ENCODE assay signal across 9 cellular contexts in the genomic region with DNA sequence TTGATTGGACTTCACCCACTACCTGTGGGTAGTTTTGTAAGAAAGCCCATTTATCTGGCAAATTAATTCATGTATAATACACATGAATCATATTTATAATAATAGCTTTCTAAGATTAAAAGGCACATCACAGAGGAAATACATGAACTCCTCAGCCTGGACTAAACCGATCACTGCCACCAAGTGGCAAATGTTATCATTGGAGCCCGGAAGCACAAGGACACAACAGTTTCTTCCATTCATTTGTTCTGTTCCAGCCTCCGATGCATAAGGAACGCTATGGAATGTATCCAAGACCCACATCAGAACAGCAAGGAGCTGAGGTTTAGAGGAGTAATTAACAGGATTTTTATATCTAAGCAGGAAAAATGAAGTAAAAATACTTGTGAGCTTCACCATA. TPM values are rescaled to one million over a fixed set of nuclear protein-coding genes. Genes with fewer than 3 reads are reported as not detected.
DNase-seq lines count a peak whose midpoint lies in the region; ATAC-seq and TF ChIP-seq lines count a peak whose summit lies in the region.
"Had no signal": no experiment of that assay in that cellular context is flagged by ENCODE, and none has a peak within 500 bp of the region (broad histone marks: within the 10 kb centered on the region; RNA-seq: fewer than 3 reads in every experiment).

No MANE protein-coding gene starts in this region.

- H3K27ac ChIP-seq in heart left ventricle (no peak overlapping the region), HEK293 (ENCODE audit: extremely low read depth, low read depth, low read length) (no peak overlapping the region), endodermal cell (ENCODE audit: low read depth, low read length) (no peak overlapping the region), neural progenitor cell (no peak overlapping the region)

- H3K4me3 ChIP-seq in heart left ventricle, result no peak overlapping the region
- no peak overlapping the region for H3K4me3 ChIP-seq in HEK293 (ENCODE audit: low read depth, low read length)
- no peak overlapping the region for H3K4me3 ChIP-seq in endodermal cell (ENCODE audit: low read length)
- H3K4me3 ChIP-seq in neural progenitor cell, result no peak overlapping the region

- H3K79me2 ChIP-seq in neural progenitor cell (ENCODE audit: low read depth), result no peaks in the 10 kb centered on the region

- no peaks in the 10 kb centered on the region for H3K36me3 ChIP-seq in heart left ventricle
- no peaks in the 10 kb centered on the region for H3K36me3 ChIP-seq in HEK293 (ENCODE audit: control insufficient read depth in 2 of 2, insufficient read depth in 1 of 2, low read length in 2 of 2)
- no peaks in the 10 kb centered on the region for H3K36me3 ChIP-seq in endodermal cell (ENCODE audit: control insufficient read depth, insufficient read depth, low read length)
- no peaks in the 10 kb centered on the region for H3K36me3 ChIP-seq in neural progenitor cell

- no peak for TF ChIP-seq POLR2A in heart left ventricle (IDR thresholded peaks at IDR 0.05)

- H3K9me3 ChIP-seq in heart left ventricle (peaks cover 0 to 4% (median 0%) of the 10 kb centered on the region in 12 donors), HEK293 (ENCODE audit: control insufficient read depth, insufficient read depth, low read depth, low read length) (no peaks in the 10 kb centered on the region), endodermal cell (ENCODE audit: control insufficient read depth, low read length) (no peaks in the 10 kb centered on the region), neural progenitor cell (ENCODE audit: low read depth) (no peaks in the 10 kb centered on the region)

- WGBS in heart left ventricle, 4 donors, result 9 to 13% (median 11%) methylated on average over 4 of the region's 4 CpGs
- 60 to 78% methylated on average over 4 of the region's 4 CpGs for WGBS in endodermal cell (ENCODE audit: insufficient coverage in 1 of 2, insufficient read length in 1 of 2), 2 experiments

- CTCF ChIA-PET in HEK293 (lab: Yijun Ruan, JAX), result interaction anchor here (0.6 to 2.2 kb wide), 21 partner anchors 8 to 294 kb away, joined by 3 to 18 read pairs (median 5); no protein-coding TSS in a partner anchor

- H3F3A ChIP-seq in neural progenitor cell (ENCODE audit: low read depth), result no peaks in the 10 kb centered on the region

- no peak overlapping the region for H2AFZ ChIP-seq in neural progenitor cell (replicated peaks)

- DNase-seq in heart left ventricle (no peak), Right ventricle myocardium inferior (ENCODE audit: missing footprints) (no peak), NCI-H82 (lab: John Stamatoyannopoulos, UW) (peak; percentile 34), endodermal cell (peak; percentile 54), neural progenitor cell (ENCODE audit: low spot score) (peak; percentile 42), NK-92 (lab: John Stamatoyannopoulos, UW; ENCODE audit: unreplicated experiment) (no peak)

- H3K9ac ChIP-seq in endodermal cell (ENCODE audit: extremely low read depth, low read length, poor library complexity, severe bottlenecking) (no peak overlapping the region), neural progenitor cell (no peak overlapping the region)

- no peak overlapping the region for H3K4me3 Mint-ChIP-seq in endodermal cell
- H3K4me3 Mint-ChIP-seq in neural progenitor cell, result no peak overlapping the region
- H3K4me3 Mint-ChIP-seq: stimulated activated naive CD8-positive, alpha-beta T cell treated with anti-CD3 and anti-CD28 coated beads, Interleukin-15, Interleukin-2, amounts not matched to agents 100 ng/mL and 50 ng/mL, for 24 hours had no signal

- no peaks in the 10 kb centered on the region for H4K20me1 ChIP-seq in neural progenitor cell (ENCODE audit: low read depth)

- ATAC-seq in heart left ventricle (peak; percentile 47 to 70 (median 54)), Right ventricle myocardium inferior (no peak), esophagus mucosa (no peak)

- POLR2A ChIA-PET in HEK293 (lab: Yijun Ruan, JAX), result no interaction called here

- H3K4me1 Mint-ChIP-seq in endodermal cell (no peaks in the 10 kb centered on the region), neural progenitor cell (no peaks in the 10 kb centered on the region)

- H3K27ac Mint-ChIP-seq in endodermal cell, result no peak overlapping the region
- no peak overlapping the region for H3K27ac Mint-ChIP-seq in neural progenitor cell
- H3K27ac Mint-ChIP-seq: stimulated activated naive CD8-positive, alpha-beta T cell treated with anti-CD3 and anti-CD28 coated beads, Interleukin-15, Interleukin-2, amounts not matched to agents 100 ng/mL and 50 ng/mL, for 24 hours had no signal

- no peaks in the 10 kb centered on the region for H3K27me3 ChIP-seq in heart left ventricle
- no peaks in the 10 kb centered on the region for H3K27me3 ChIP-seq in endodermal cell (ENCODE audit: control insufficient read depth, insufficient read depth, low read length, poor library complexity, severe bottlenecking)
- no peaks in the 10 kb centered on the region for H3K27me3 ChIP-seq in neural progenitor cell

- H3K27me3 Mint-ChIP-seq in endodermal cell (ENCODE audit: insufficient read depth) (no peaks in the 10 kb centered on the region), neural progenitor cell (ENCODE audit: insufficient read depth, low read depth) (peaks cover 6% of the 10 kb centered on the region)
- H3K27me3 Mint-ChIP-seq: stimulated activated naive CD8-positive, alpha-beta T cell treated with anti-CD3 and anti-CD28 coated beads, Interleukin-15, Interleukin-2, amounts not matched to agents 100 ng/mL and 50 ng/mL, for 24 hours had no signal

- TF ChIP-seq CTCF in heart left ventricle (IDR thresholded peaks at IDR 0.05) (peak in 11 of 12 donors; percentile 17 to 56 (median 41)), HEK293 (tag by site-specific recombination; IDR thresholded peaks at IDR 0.05) (peak; percentile 42; the same call in 1 of the 2 replicates), endodermal cell (conservative IDR thresholded peaks at IDR 0.05) (peak; percentile 66), neural progenitor cell (IDR thresholded peaks at IDR 0.05) (peak; percentile 55)

- no peak overlapping the region for H3K4me2 ChIP-seq in neural progenitor cell

- intact Hi-C loops in heart left ventricle (cut with DNase I), result loop anchor here in 7 of 10 donors (1.0 to 10.0 kb wide), 4 partner anchors 216 to 218 kb away; no protein-coding TSS in a partner anchor
- intact Hi-C loops in Right ventricle myocardium inferior (cut with DNase I), result no loop called here

- H3K9me3 Mint-ChIP-seq in endodermal cell (no peaks in the 10 kb centered on the region), neural progenitor cell (peaks cover 2% of the 10 kb centered on the region)
- H3K9me3 Mint-ChIP-seq: stimulated activated naive CD8-positive, alpha-beta T cell treated with anti-CD3 and anti-CD28 coated beads, Interleukin-15, Interleukin-2, amounts not matched to agents 100 ng/mL and 50 ng/mL, for 24 hours had no signal

- H3K36me3 Mint-ChIP-seq in endodermal cell (ENCODE audit: low read depth) (no peaks in the 10 kb centered on the region), neural progenitor cell (no peaks in the 10 kb centered on the region)

- H3K4me1 ChIP-seq in heart left ventricle (peaks cover 0 to 7% (median 0%) of the 10 kb centered on the region in 12 donors), HEK293 (ENCODE audit: control insufficient read depth, insufficient read depth, low read length) (no peaks in the 10 kb centered on the region), endodermal cell (ENCODE audit: control insufficient read depth, insufficient read depth, low read length) (no peaks in the 10 kb centered on the region), neural progenitor cell (no peaks in the 10 kb centered on the region)

TF ChIP-seq in HEK293, 187 proteins besides CTCF, POLR2A, EP300 and RAD21:
- no peak for TF ChIP-seq ZFP41 (tag by site-specific recombination; IDR thresholded peaks at IDR 0.05; ENCODE audit: borderline replicate concordance)
- peak; percentile 40 for TF ChIP-seq ZNF654 (tag by site-specific recombination; IDR thresholded peaks at IDR 0.05; ENCODE audit: low read depth)
- no peak for TF ChIP-seq ZNF626 (tag by site-specific recombination; IDR thresholded peaks at IDR 0.05)
- no peak for TF ChIP-seq ZNF664 (tag by site-specific recombination; IDR thresholded peaks at IDR 0.05)
- TF ChIP-seq OVOL3 (tag by site-specific recombination; IDR thresholded peaks at IDR 0.05), result no peak
- no peak for TF ChIP-seq ZNF837 (tag by site-specific recombination; IDR thresholded peaks at IDR 0.05)

RNA-seq across cellular contexts. Expression of gene IPCEF1, which starts 13.9 kb away (rescaled TPM):
- 1 to 10 TPM in 4 of 9 donors, under 1 TPM in 5; 0.25 to 4.1 (median 0.86) TPM for total RNA-seq in heart left ventricle
- polyA plus RNA-seq in heart left ventricle, result under 1 TPM; 0.10 to 0.11 TPM
- total RNA-seq in Right ventricle myocardium inferior, result 2.0 TPM
- total RNA-seq in endodermal cell, result 1 to 10 TPM; 2.2 to 2.8 TPM
- 0.46 TPM for polyA plus RNA-seq in endodermal cell (2013, experiment 1 of 2)
- 0.41 TPM for polyA plus RNA-seq in endodermal cell (2013, experiment 2 of 2)
- total RNA-seq in neural progenitor cell (ENCODE audit: low replicate concordance), result 0.13 and 0.25 TPM in 2 replicates
- total RNA-seq in esophagus mucosa, result 1.8 TPM

Comparison
In these comparisons a context has a peak if more than half of its experiments do, and no peak if none do; other contexts are left out.
1. ATAC-seq: peak in heart left ventricle (4 of 4); none in Right ventricle myocardium inferior (single experiment) and esophagus mucosa (single experiment).
2. DNase-seq: peak in NCI-H82 (single experiment), endodermal cell (single experiment) and neural progenitor cell (single experiment); none in heart left ventricle (0 of 5), Right ventricle myocardium inferior (single experiment) and NK-92 (single experiment).
3. Peak in every context shown above with its lines, with median percentiles within 50 percentile points of each other: CTCF ChIP-seq.